ENCODE assay signal across 10 cellular contexts in the genomic region with DNA sequence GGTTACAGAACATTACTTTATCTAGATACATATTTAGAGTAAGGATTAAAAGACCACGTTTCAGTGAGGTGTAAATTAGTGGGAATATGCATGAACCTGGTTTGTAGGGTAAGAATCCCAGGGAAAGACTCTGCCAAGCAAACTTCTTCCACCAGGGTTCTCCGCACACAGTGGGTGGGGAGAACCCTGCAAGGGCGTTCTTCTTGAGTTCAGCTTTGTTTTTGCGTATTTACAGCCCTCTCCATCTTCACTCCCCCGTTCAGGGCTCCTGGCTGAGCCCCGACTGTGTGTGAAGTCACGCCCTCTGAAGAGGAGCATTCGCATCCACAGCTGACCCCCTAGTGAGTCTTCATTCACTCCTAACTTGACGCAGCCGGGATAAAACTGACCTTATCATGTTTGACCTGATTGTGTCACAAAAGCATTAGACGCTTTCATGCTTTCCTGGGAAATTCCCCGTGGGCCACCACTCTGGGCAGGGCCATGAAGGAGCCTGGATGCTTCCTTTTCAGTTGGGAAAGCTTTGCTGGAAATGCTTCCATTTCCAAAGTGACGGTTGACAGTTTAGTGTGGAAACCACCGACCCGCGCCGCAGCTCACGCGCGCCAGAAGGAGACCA. TPM values are rescaled to one million over a fixed set of nuclear protein-coding genes. Genes with fewer than 3 reads are reported as not detected.
A peak's percentile ranks its signal among the peaks of the same experiment; 100 is the strongest.
DNase-seq lines count a peak whose midpoint lies in the region; ATAC-seq and TF ChIP-seq lines count a peak whose summit lies in the region.
"Had no signal": no experiment of that assay in that cellular context is flagged by ENCODE, and none has a peak within 500 bp of the region (broad histone marks: within the 10 kb centered on the region; RNA-seq: fewer than 3 reads in every experiment).

No MANE protein-coding gene starts in this region.

- DNase-seq in activated naive CD4-positive, alpha-beta T cell treated with anti-CD3 and anti-CD28 coated beads for 36 hours, result no peak
- no peak for DNase-seq in activated naive CD4-positive, alpha-beta T cell (lab: John Stamatoyannopoulos, UW)
- DNase-seq in colonic mucosa (no peak), lung microvascular endothelial cell (ENCODE audit: low read depth in 2 of 2) (peak; percentile 10 to 27), thoracic aorta (ENCODE audit: low spot score) (no peak), putamen (ENCODE audit: low spot score) (no peak), NCI-H1436 (lab: John Stamatoyannopoulos, UW) (no peak)
- DNase-seq: occipital lobe; stimulated activated CD8-positive, alpha-beta memory T cell treated with anti-CD3 and anti-CD28 coated beads, Interleukin-4, amount 100 ng/mL, for 48 hours had no signal

- peaks cover 2% of the 10 kb centered on the region for H3K4me1 Mint-ChIP-seq in activated naive CD4-positive, alpha-beta T cell treated with anti-CD3 and anti-CD28 coated beads for 36 hours (ENCODE audit: low read depth)

- no peaks in the 10 kb centered on the region for H3K9me3 ChIP-seq in colonic mucosa
- no peaks in the 10 kb centered on the region for H3K9me3 ChIP-seq in thoracic aorta

- H3K27ac Mint-ChIP-seq in activated naive CD4-positive, alpha-beta T cell treated with anti-CD3 and anti-CD28 coated beads for 36 hours, result no peak overlapping the region

- CTCF ChIA-PET in activated naive CD4-positive, alpha-beta T cell treated with anti-CD3 and anti-CD28 coated beads for 36 hours (lab: Charles Lee), result no interaction called here

- H3K27me3 ChIP-seq in colonic mucosa, result peaks cover 34% of the 10 kb centered on the region
- H3K27me3 ChIP-seq in thoracic aorta (replicated peaks; ENCODE audit: insufficient read depth), result no peaks in the 10 kb centered on the region

- no peak for ATAC-seq in thoracic aorta (ENCODE audit: insufficient number of reproducible peaks, low FRiP score, low read depth)
- ATAC-seq in HG03460 (IDR thresholded peaks at IDR 0.05; ENCODE audit: unreplicated experiment), result no peak

- no peaks in the 10 kb centered on the region for H3K36me3 ChIP-seq in colonic mucosa
- H3K36me3 ChIP-seq in thoracic aorta, result no peaks in the 10 kb centered on the region

- peak overlapping the region in 1 of 2 donors; percentile 24 for H3K9ac ChIP-seq in colonic mucosa (ENCODE audit: low read depth in 2 of 2, low read length in 2 of 2)

- intact Hi-C loops in activated naive CD4-positive, alpha-beta T cell treated with anti-CD3 and anti-CD28 coated beads for 36 hours (cut with micrococcal nuclease), result loop anchor here (5.0 kb wide), 1 partner anchor 390 kb away; a partner anchor contains a TSS
- intact Hi-C loops in colonic mucosa (cut with DNase I), result no loop called here

- no peak for TF ChIP-seq CTCF in colonic mucosa (IDR thresholded peaks at IDR 0.05)
- TF ChIP-seq CTCF in thoracic aorta (IDR thresholded peaks at IDR 0.05), result no peak

- H3K27me3 Mint-ChIP-seq in activated naive CD4-positive, alpha-beta T cell treated with anti-CD3 and anti-CD28 coated beads for 36 hours (ENCODE audit: low read depth), result peaks cover 28% of the 10 kb centered on the region

- H3K4me1 ChIP-seq in colonic mucosa (peaks cover 11% of the 10 kb centered on the region), thoracic aorta (ENCODE audit: control insufficient read depth in 1 of 2, low read depth in 2 of 2) (peaks cover 0 to 40% of the 10 kb centered on the region in 2 donors)

- no peaks in the 10 kb centered on the region for H3K9me3 Mint-ChIP-seq in activated naive CD4-positive, alpha-beta T cell treated with anti-CD3 and anti-CD28 coated beads for 36 hours

- H3K4me3 ChIP-seq in colonic mucosa (peak overlapping the region; percentile 39), thoracic aorta (peak overlapping the region; percentile 75)

- H3K4me3 Mint-ChIP-seq in activated naive CD4-positive, alpha-beta T cell treated with anti-CD3 and anti-CD28 coated beads for 36 hours, result peak overlapping the region; percentile 15

- peaks cover 8% of the 10 kb centered on the region for H3K36me3 Mint-ChIP-seq in activated naive CD4-positive, alpha-beta T cell treated with anti-CD3 and anti-CD28 coated beads for 36 hours (ENCODE audit: low read depth)

- H3K27ac ChIP-seq in colonic mucosa, result no peak overlapping the region
- H3K27ac ChIP-seq in thoracic aorta, result peak overlapping the region; percentile 70 to 74

RNA-seq across cellular contexts. Expression of a gene that starts 1.0 kb away (rescaled TPM):
- not detected for total RNA-seq in activated naive CD4-positive, alpha-beta T cell treated with anti-CD3 and anti-CD28 coated beads for 36 hours
- total RNA-seq in colonic mucosa, result 1 to 10 TPM in 1 of 2 donors, under 1 TPM in 1; 0.72 to 3.3 TPM
- not detected in 2 replicates for total RNA-seq in lung microvascular endothelial cell
- total RNA-seq in thoracic aorta, result 10 to 100 TPM; 11.3 to 12.7 TPM

RNA-seq across cellular contexts. Expression of a gene that starts 22.1 kb away (rescaled TPM):
- total RNA-seq in activated naive CD4-positive, alpha-beta T cell treated with anti-CD3 and anti-CD28 coated beads for 36 hours, result 100 to 1,000 TPM; 144 to 147 TPM
- total RNA-seq in colonic mucosa (100 to 1,000 TPM in 1 of 2 donors, 10 to 100 TPM in 1; 92.5 to 106 TPM), lung microvascular endothelial cell (53.6 and 87.2 TPM in 2 replicates), thoracic aorta (10 to 100 TPM; 77.6 to 85.1 TPM)

RNA-seq across cellular contexts. Expression of a gene that starts 23.1 kb away (rescaled TPM):
- total RNA-seq in activated naive CD4-positive, alpha-beta T cell treated with anti-CD3 and anti-CD28 coated beads for 36 hours, result 10 to 100 TPM; 17.1 to 17.9 TPM
- total RNA-seq in colonic mucosa (100 to 1,000 TPM; 116 to 139 TPM), lung microvascular endothelial cell (11.1 and 13.7 TPM in 2 replicates), thoracic aorta (10 to 100 TPM; 28.6 to 40.6 TPM)

Comparison
In these comparisons a context has a peak if more than half of its experiments do, and no peak if none do; other contexts are left out.
1. DNase-seq: peak in lung microvascular endothelial cell (2 of 2); none in activated naive CD4-positive, alpha-beta T cell treated with anti-CD3 and anti-CD28 coated beads for 36 hours (single experiment), activated naive CD4-positive, alpha-beta T cell (0 of 4), colonic mucosa (single experiment), thoracic aorta (single experiment), putamen (single experiment) and NCI-H1436 (single experiment).